14 cellular contexts compared by ENCODE assay signal in genomic region chr11:34633640-34633989, GRCh38. TPM values are rescaled to one million over a fixed set of nuclear protein-coding genes. Genes with fewer than 3 reads are reported as not detected.
DNase-seq lines count a peak whose midpoint lies in the region; ATAC-seq and TF ChIP-seq lines count a peak whose summit lies in the region.
"Had no signal": no experiment of that assay in that cellular context is flagged by ENCODE, and none has a peak within 500 bp of the region (broad histone marks: within the 10 kb centered on the region; RNA-seq: fewer than 3 reads in every experiment).

No MANE protein-coding gene starts in this region.

- H3K4me1 Mint-ChIP-seq in type B pancreatic cell (ENCODE audit: unreplicated experiment): peaks cover 46% of the 10 kb centered on the region

- H3K9me3 ChIP-seq in SK-N-SH: no peaks in the 10 kb centered on the region
- no peaks in the 10 kb centered on the region for H3K9me3 ChIP-seq in duodenal mucosa (ENCODE audit: control insufficient read depth in 1 of 2, low read length in 2 of 2)
- H3K9me3 ChIP-seq: thoracic aorta had no signal

- H2AFZ ChIP-seq in SK-N-SH (ENCODE audit: low read depth): 0 out of 2 replicates have a peak overlapping the region, but pooled peaks have one; percentile 24

- no peak overlapping the region for H3K4me3 ChIP-seq in SK-N-SH (ENCODE audit: low read depth in 2 of 2, low read length in 1 of 2)
- peak overlapping the region; percentile 88 for H3K4me3 ChIP-seq in LNCaP clone FGC (ENCODE audit: low read depth, low read length)
- peak overlapping the region in 1 of 2 donors; percentile 34 for H3K4me3 ChIP-seq in duodenal mucosa (ENCODE audit: low read depth in 1 of 2, low read length in 2 of 2)
- H3K4me3 ChIP-seq: thoracic aorta had no signal

- no peak overlapping the region for H3K4me2 ChIP-seq in SK-N-SH

- no peaks in the 10 kb centered on the region for H3K9me3 Mint-ChIP-seq in type B pancreatic cell
- H3K9me3 Mint-ChIP-seq: natural killer cell treated with Interleukin-12 subunit alpha and Interleukin-12 subunit beta and Interleukin-15 and Interleukin-18, amount 100 ng/mL, for 72 hours had no signal

- POLR2A ChIA-PET in SK-N-SH (lab: Yijun Ruan, JAX): no interaction called here

- H3K36me3 Mint-ChIP-seq in type B pancreatic cell: no peaks in the 10 kb centered on the region
- H3K36me3 Mint-ChIP-seq: natural killer cell treated with Interleukin-12 subunit alpha and Interleukin-12 subunit beta and Interleukin-15 and Interleukin-18, amount 100 ng/mL, for 72 hours had no signal

- H3F3A ChIP-seq in SK-N-SH (replicated peaks; ENCODE audit: insufficient read depth): no peaks in the 10 kb centered on the region

- ATAC-seq in SK-N-SH treated with all-trans-retinoic acid at 6 μM for 48 hours (no peak), HG02610 (IDR thresholded peaks at IDR 0.05; ENCODE audit: unreplicated experiment) (no peak)
- ATAC-seq: sciatic nerve had no signal

- TF ChIP-seq EP300 in SK-N-SH (IDR thresholded peaks at IDR 0.05; ENCODE audit: borderline replicate concordance in 1 of 2, low read depth in 1 of 2, low read length in 1 of 2): no peak

- peak overlapping the region; percentile 90 for H3K27ac Mint-ChIP-seq in type B pancreatic cell

- H3K9ac ChIP-seq in SK-N-SH: no peak overlapping the region
- H3K9ac ChIP-seq in duodenal mucosa (ENCODE audit: low read depth in 1 of 2, low read length in 2 of 2): peak overlapping the region in 1 of 2 donors; percentile 15

- DNase-seq in SK-N-SH (no peak), LNCaP clone FGC (ENCODE audit: low read depth) (peak; percentile 96), type B pancreatic cell (ENCODE audit: extremely low spot score, unreplicated experiment) (no peak), islet precursor cell (no peak)
- no peak for DNase-seq in stimulated activated CD4-positive, alpha-beta T cell treated with anti-CD3 and anti-CD28 coated beads, Interleukin-15, amount 100 ng/mL, for 24 hours
- DNase-seq: effector CD8-positive, alpha-beta T cell; kidney glomerular epithelial cell had no signal

- TF ChIP-seq RAD21 in SK-N-SH (IDR thresholded peaks at IDR 0.05; ENCODE audit: low read length): no peak

- H3K4me3 Mint-ChIP-seq in type B pancreatic cell: peak overlapping the region; percentile 72
- H3K4me3 Mint-ChIP-seq: natural killer cell treated with Interleukin-12 subunit alpha and Interleukin-12 subunit beta and Interleukin-15 and Interleukin-18, amount 100 ng/mL, for 72 hours had no signal

- H3K27ac ChIP-seq in SK-N-SH (ENCODE audit: low read depth in 2 of 2, low read length in 1 of 2) (no peak overlapping the region), duodenal mucosa (ENCODE audit: low read depth, low read length) (peak overlapping the region; percentile 23)
- H3K27ac ChIP-seq: HL-60, thoracic aorta had no signal

- H3K36me3 ChIP-seq in SK-N-SH (replicated peaks in 1 of 2; ENCODE audit: control insufficient read depth in 1 of 2, insufficient read depth in 2 of 2, low read length in 1 of 2): no peaks in the 10 kb centered on the region
- H3K36me3 ChIP-seq in duodenal mucosa (ENCODE audit: control insufficient read depth in 1 of 2, insufficient read depth in 2 of 2, low read length in 2 of 2): no peaks in the 10 kb centered on the region
- H3K36me3 ChIP-seq: thoracic aorta had no signal

- H3K27me3 Mint-ChIP-seq in type B pancreatic cell: no peaks in the 10 kb centered on the region

- H3K27me3 ChIP-seq in SK-N-SH (ENCODE audit: insufficient read depth) (no peaks in the 10 kb centered on the region), duodenal mucosa (ENCODE audit: control insufficient read depth in 1 of 2, insufficient read depth in 2 of 2, low read length in 2 of 2) (no peaks in the 10 kb centered on the region)

- H3K9me2 ChIP-seq in SK-N-SH: no peaks in the 10 kb centered on the region

- peaks cover 6 to 8% of the 10 kb centered on the region in 2 experiments; a peak in 3 of 4 replicates for H3K4me1 ChIP-seq in SK-N-SH (ENCODE audit: control insufficient read depth in 1 of 2, insufficient read depth in 2 of 2, low read depth in 1 of 2, low read length in 1 of 2)
- peaks cover 76 to 89% of the 10 kb centered on the region in 2 donors for H3K4me1 ChIP-seq in duodenal mucosa (ENCODE audit: control insufficient read depth in 1 of 2, insufficient read depth in 2 of 2, low read length in 2 of 2)

- CTCF ChIA-PET in SK-N-SH (lab: Yijun Ruan, JAX): no interaction called here

- no peaks in the 10 kb centered on the region for H3K79me2 ChIP-seq in SK-N-SH (ENCODE audit: insufficient read depth)

- TF ChIP-seq CTCF in SK-N-SH (IDR thresholded peaks at IDR 0.05): no peak
- no peak for TF ChIP-seq CTCF in LNCaP clone FGC (IDR thresholded peaks at IDR 0.05; ENCODE audit: control insufficient read depth, extremely low read depth, insufficient read depth)
- TF ChIP-seq CTCF in type B pancreatic cell (conservative IDR thresholded peaks at IDR 0.05): no peak

- H4K20me1 ChIP-seq in SK-N-SH (ENCODE audit: insufficient read depth): no peaks in the 10 kb centered on the region

TF ChIP-seq in SK-N-SH, 30 proteins besides CTCF, POLR2A, EP300 and RAD21:
- TF ChIP-seq GATA2 (CRISPR knock-in tag; IDR thresholded peaks at IDR 0.05): peak; percentile 28; the same call in 1 of the 2 replicates
- TF ChIP-seq, protein P1, sequence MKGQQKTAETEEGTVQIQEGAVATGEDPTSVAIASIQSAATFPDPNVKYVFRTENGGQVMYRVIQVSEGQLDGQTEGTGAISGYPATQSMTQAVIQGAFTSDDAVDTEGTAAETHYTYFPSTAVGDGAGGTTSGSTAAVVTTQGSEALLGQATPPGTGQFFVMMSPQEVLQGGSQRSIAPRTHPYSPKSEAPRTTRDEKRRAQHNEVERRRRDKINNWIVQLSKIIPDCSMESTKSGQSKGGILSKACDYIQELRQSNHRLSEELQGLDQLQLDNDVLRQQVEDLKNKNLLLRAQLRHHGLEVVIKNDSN (IDR thresholded peaks at IDR 0.05; ENCODE audit: borderline replicate concordance, low read depth): no peak
TF ChIP-seq in SK-N-SH: peak in this region for 1.

TF ChIP-seq in SK-N-SH treated with all-trans-retinoic acid at 6 μM for 48 hours, 23 proteins besides CTCF, POLR2A, EP300 and RAD21:
- TF ChIP-seq SNAI2 (CRISPR knock-in tag; IDR thresholded peaks at IDR 0.05) (no peak), CSDC2 (CRISPR knock-in tag; IDR thresholded peaks at IDR 0.05) (no peak), TCF4 (CRISPR knock-in tag; IDR thresholded peaks at IDR 0.05; ENCODE audit: borderline replicate concordance) (no peak)

RNA-seq across cellular contexts. Expression of gene EHF, which starts 12.7 kb away (rescaled TPM):
- polyA plus RNA-seq in SK-N-SH (2012; rRNA removed): not detected in 2 replicates
- not detected in 2 replicates for polyA plus RNA-seq in SK-N-SH (2012; cell fraction: cytosol; rRNA removed)
- polyA plus RNA-seq in SK-N-SH (2012; cell fraction: nucleus; rRNA removed): not detected in 2 replicates
- total RNA-seq in type B pancreatic cell (ENCODE audit: low replicate concordance): 31.5 and 44.8 TPM in 2 replicates
